In the genomic region with DNA sequence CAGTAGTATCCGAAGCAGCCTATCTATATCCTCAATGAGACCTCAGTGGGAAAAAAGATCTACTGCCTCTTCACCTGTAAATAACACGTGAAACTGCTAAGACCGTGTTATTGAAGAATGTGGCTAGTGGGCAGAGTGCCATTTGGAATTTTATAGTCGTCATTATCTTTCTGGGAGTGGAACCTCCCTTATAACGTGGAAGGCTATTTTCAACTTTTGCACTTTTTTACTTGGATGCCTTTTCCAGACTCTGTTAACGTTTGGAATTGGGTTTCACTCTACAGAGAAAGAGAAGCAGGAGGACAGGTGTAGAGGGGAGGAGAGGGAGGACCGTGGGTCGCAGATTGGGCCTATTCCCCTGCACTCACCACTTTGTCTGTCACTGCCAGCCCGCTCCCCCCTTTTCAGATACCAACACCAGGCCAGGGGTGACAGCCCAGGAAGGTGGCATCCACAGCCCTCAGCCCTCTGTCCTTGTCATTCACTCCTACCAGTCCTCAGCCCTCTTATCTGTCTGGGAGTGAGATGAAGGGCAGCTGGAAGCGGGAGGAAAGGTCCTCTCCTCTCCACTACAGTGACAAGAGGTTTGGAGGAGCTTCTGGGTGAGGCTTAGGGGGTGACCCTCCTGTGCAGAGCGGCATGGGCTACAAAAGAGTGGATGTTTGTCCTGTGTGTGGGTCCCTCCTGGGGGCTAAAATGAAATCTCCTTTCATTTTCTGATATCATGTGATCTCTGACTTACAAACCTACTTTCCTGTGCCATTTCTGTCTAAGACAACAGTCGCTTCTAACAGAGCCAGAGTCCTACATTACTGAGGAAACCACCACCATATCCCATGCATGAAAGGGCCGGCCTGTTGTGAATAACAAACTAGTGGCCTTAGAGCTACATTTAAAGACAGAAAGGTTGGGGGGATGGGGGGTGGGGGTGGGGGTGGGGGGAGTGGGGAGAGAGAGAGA, we compare ENCODE assay signal across 9 cellular contexts. TPM values are rescaled to one million over a fixed set of nuclear protein-coding genes. Genes with fewer than 3 reads are reported as not detected.
DNase-seq lines count a peak whose midpoint lies in the region; TF ChIP-seq lines count a peak whose summit lies in the region.
"Had no signal": no experiment of that assay in that cellular context is flagged by ENCODE, and none has a peak within 500 bp of the region (broad histone marks: within the 10 kb centered on the region; RNA-seq: fewer than 3 reads in every experiment).

No MANE protein-coding gene starts in this region.

- H3K27me3 Mint-ChIP-seq in activated naive CD4-positive, alpha-beta T cell treated with anti-CD3 and anti-CD28 coated beads, Interleukin-2, amount 10 ng/mL, durations not matched to agents 7 days and 5 days, result no peaks in the 10 kb centered on the region
- H3K27me3 Mint-ChIP-seq in activated T-helper 1 cell treated with anti-CD3 and anti-CD28 coated beads, Interleukin-12 subunit alpha, Interleukin-12 subunit beta, Interleukin-2, Interleukin-4 antibody, amounts not matched to agents 30 ng/mL and 10 ng/mL and 1 ng/mL, durations not matched to agents 14 hours and 24 hours and 36 hours (ENCODE audit: insufficient read depth), result peaks cover 2% of the 10 kb centered on the region

- TF ChIP-seq EP300 in SK-N-SH (IDR thresholded peaks at IDR 0.05; ENCODE audit: borderline replicate concordance in 1 of 2, low read depth in 1 of 2, low read length in 1 of 2), result no peak

- H3K4me1 Mint-ChIP-seq in activated naive CD4-positive, alpha-beta T cell treated with anti-CD3 and anti-CD28 coated beads, Interleukin-2, amount 10 ng/mL, durations not matched to agents 7 days and 5 days, result peaks cover 24% of the 10 kb centered on the region
- H3K4me1 Mint-ChIP-seq in activated T-helper 1 cell treated with anti-CD3 and anti-CD28 coated beads, Interleukin-12 subunit alpha, Interleukin-12 subunit beta, Interleukin-2, Interleukin-4 antibody, amounts not matched to agents 30 ng/mL and 10 ng/mL and 1 ng/mL, durations not matched to agents 14 hours and 24 hours and 36 hours (ENCODE audit: low read depth), result peaks cover 22% of the 10 kb centered on the region

- H3K4me1 ChIP-seq in hepatocyte (ENCODE audit: insufficient read depth), result peaks cover 6% of the 10 kb centered on the region
- peaks cover 23% of the 10 kb centered on the region for H3K4me1 ChIP-seq in thymus (ENCODE audit: control insufficient read depth, insufficient read depth, low read length)
- no peaks in the 10 kb centered on the region for H3K4me1 ChIP-seq in SK-N-SH (ENCODE audit: control insufficient read depth in 1 of 2, insufficient read depth in 2 of 2, low read depth in 1 of 2, low read length in 1 of 2)

- no peaks in the 10 kb centered on the region for H3K9me3 ChIP-seq in hepatocyte (ENCODE audit: low read depth)
- H3K9me3 ChIP-seq in thymus (ENCODE audit: control insufficient read depth), result no peaks in the 10 kb centered on the region
- H3K9me3 ChIP-seq in SK-N-SH, result no peaks in the 10 kb centered on the region

- WGBS in hepatocyte (ENCODE audit: low lambda C conversion rate, missing lambda C conversion rate), result 70% methylated on average over 13 of the region's 13 CpGs
- 56% methylated on average over 13 of the region's 13 CpGs for WGBS in thymus
- WGBS in SK-N-SH (ENCODE audit: low lambda C conversion rate), result 86% methylated on average over 12 of the region's 13 CpGs

- intact Hi-C loops in activated T-helper 1 cell treated with anti-CD3 and anti-CD28 coated beads, Interleukin-12 subunit alpha, Interleukin-12 subunit beta, Interleukin-2, Interleukin-4 antibody, amounts not matched to agents 30 ng/mL and 10 ng/mL and 1 ng/mL, durations not matched to agents 14 hours and 24 hours and 36 hours (cut with micrococcal nuclease), result no loop called here

- H3K4me3 Mint-ChIP-seq in activated naive CD4-positive, alpha-beta T cell treated with anti-CD3 and anti-CD28 coated beads, Interleukin-2, amount 10 ng/mL, durations not matched to agents 7 days and 5 days, result peak overlapping the region; percentile 0
- no peak overlapping the region for H3K4me3 Mint-ChIP-seq in activated T-helper 1 cell treated with anti-CD3 and anti-CD28 coated beads, Interleukin-12 subunit alpha, Interleukin-12 subunit beta, Interleukin-2, Interleukin-4 antibody, amounts not matched to agents 30 ng/mL and 10 ng/mL and 1 ng/mL, durations not matched to agents 14 hours and 24 hours and 36 hours
- H3K4me3 Mint-ChIP-seq: neural crest cell had no signal

- H2AFZ ChIP-seq in hepatocyte, result no peak overlapping the region
- H2AFZ ChIP-seq in SK-N-SH (ENCODE audit: low read depth), result no peak overlapping the region

- H3K27me3 ChIP-seq in hepatocyte (no peaks in the 10 kb centered on the region), thymus (ENCODE audit: control insufficient read depth, insufficient read depth) (no peaks in the 10 kb centered on the region), SK-N-SH (ENCODE audit: insufficient read depth) (no peaks in the 10 kb centered on the region)

- no peaks in the 10 kb centered on the region for H3K36me3 Mint-ChIP-seq in activated naive CD4-positive, alpha-beta T cell treated with anti-CD3 and anti-CD28 coated beads, Interleukin-2, amount 10 ng/mL, durations not matched to agents 7 days and 5 days
- H3K36me3 Mint-ChIP-seq in activated T-helper 1 cell treated with anti-CD3 and anti-CD28 coated beads, Interleukin-12 subunit alpha, Interleukin-12 subunit beta, Interleukin-2, Interleukin-4 antibody, amounts not matched to agents 30 ng/mL and 10 ng/mL and 1 ng/mL, durations not matched to agents 14 hours and 24 hours and 36 hours (ENCODE audit: low read depth), result peaks cover 2% of the 10 kb centered on the region

- DNase-seq in activated naive CD4-positive, alpha-beta T cell treated with anti-CD3 and anti-CD28 coated beads, Interleukin-2, amount 10 ng/mL, durations not matched to agents 7 days and 5 days, result no peak
- DNase-seq in activated naive CD4-positive, alpha-beta T cell treated with anti-CD3 and anti-CD28 coated beads, Interleukin-2, amount 50 U/mL, for 16 hours, result no peak
- peak; percentile 51 for DNase-seq in NCI-H510A treated with DMSO at 0.1 percent for 48 hours (lab: John Stamatoyannopoulos, UW)
- no peak for DNase-seq in hepatocyte (ENCODE audit: low spot score)
- DNase-seq in DMS 273 (lab: John Stamatoyannopoulos, UW; ENCODE audit: unreplicated experiment), result no peak
- no peak for DNase-seq in SK-N-SH
- DNase-seq in activated T-helper 1 cell treated with anti-CD3 and anti-CD28 coated beads, Interleukin-12 subunit alpha, Interleukin-12 subunit beta, Interleukin-2, Interleukin-4 antibody, amounts not matched to agents 30 ng/mL and 10 ng/mL and 1 ng/mL, durations not matched to agents 14 hours and 24 hours and 36 hours (ENCODE audit: low spot score), result no peak

- H3K27ac Mint-ChIP-seq in activated naive CD4-positive, alpha-beta T cell treated with anti-CD3 and anti-CD28 coated beads, Interleukin-2, amount 10 ng/mL, durations not matched to agents 7 days and 5 days, result peak overlapping the region; percentile 56
- H3K27ac Mint-ChIP-seq in activated T-helper 1 cell treated with anti-CD3 and anti-CD28 coated beads, Interleukin-12 subunit alpha, Interleukin-12 subunit beta, Interleukin-2, Interleukin-4 antibody, amounts not matched to agents 30 ng/mL and 10 ng/mL and 1 ng/mL, durations not matched to agents 14 hours and 24 hours and 36 hours, result no peak overlapping the region

- no peaks in the 10 kb centered on the region for H3K9me3 Mint-ChIP-seq in activated naive CD4-positive, alpha-beta T cell treated with anti-CD3 and anti-CD28 coated beads, Interleukin-2, amount 10 ng/mL, durations not matched to agents 7 days and 5 days
- H3K9me3 Mint-ChIP-seq in activated T-helper 1 cell treated with anti-CD3 and anti-CD28 coated beads, Interleukin-12 subunit alpha, Interleukin-12 subunit beta, Interleukin-2, Interleukin-4 antibody, amounts not matched to agents 30 ng/mL and 10 ng/mL and 1 ng/mL, durations not matched to agents 14 hours and 24 hours and 36 hours, result no peaks in the 10 kb centered on the region
- H3K9me3 Mint-ChIP-seq: neural crest cell had no signal

- H3K27ac ChIP-seq in hepatocyte (peak overlapping the region; percentile 36), thymus (ENCODE audit: low read depth) (peak overlapping the region; percentile 64), SK-N-SH (ENCODE audit: low read depth in 2 of 2, low read length in 1 of 2) (no peak overlapping the region)

- H3K4me2 ChIP-seq in hepatocyte (peak overlapping the region; percentile 56), SK-N-SH (no peak overlapping the region)

- TF ChIP-seq CTCF in hepatocyte (IDR thresholded peaks at IDR 0.05; ENCODE audit: poor library complexity) (no peak), SK-N-SH (IDR thresholded peaks at IDR 0.05) (no peak)

- no peaks in the 10 kb centered on the region for H3F3A ChIP-seq in SK-N-SH (replicated peaks; ENCODE audit: insufficient read depth)

- H3K4me3 ChIP-seq in hepatocyte (no peak overlapping the region), thymus (ENCODE audit: low read length) (no peak overlapping the region), SK-N-SH (ENCODE audit: low read depth in 2 of 2, low read length in 1 of 2) (no peak overlapping the region)

- POLR2A ChIA-PET in SK-N-SH (lab: Yijun Ruan, JAX), result interaction anchor here (0.7 to 0.9 kb wide), 2 partner anchors 24 to 118 kb away, joined by 3 read pairs; partner anchors contain the start of gene CEP68

- H3K36me3 ChIP-seq in hepatocyte (replicated peaks; ENCODE audit: insufficient read depth, low read depth) (no peaks in the 10 kb centered on the region), thymus (ENCODE audit: control insufficient read depth, insufficient read depth) (no peaks in the 10 kb centered on the region), SK-N-SH (replicated peaks in 1 of 2; ENCODE audit: control insufficient read depth in 1 of 2, insufficient read depth in 2 of 2, low read length in 1 of 2) (no peaks in the 10 kb centered on the region)

- H4K20me1 ChIP-seq in hepatocyte (ENCODE audit: insufficient read depth, poor library complexity, severe bottlenecking), result no peaks in the 10 kb centered on the region
- H4K20me1 ChIP-seq in SK-N-SH (ENCODE audit: insufficient read depth), result no peaks in the 10 kb centered on the region

- no peak for TF ChIP-seq RAD21 in SK-N-SH (IDR thresholded peaks at IDR 0.05; ENCODE audit: low read length)

- no peak overlapping the region for H3K9ac ChIP-seq in SK-N-SH

- H3K9me2 ChIP-seq in hepatocyte (replicated peaks; ENCODE audit: insufficient read depth), result no peaks in the 10 kb centered on the region
- H3K9me2 ChIP-seq in SK-N-SH, result no peaks in the 10 kb centered on the region

- CTCF ChIA-PET in activated naive CD4-positive, alpha-beta T cell treated with anti-CD3 and anti-CD28 coated beads, Interleukin-2, amount 10 ng/mL, durations not matched to agents 7 days and 5 days (lab: Charles Lee), result interaction anchor here (0.7 to 4.3 kb wide), 6 partner anchors 8 to 115 kb away, joined by 3 to 60 read pairs (median 4); no protein-coding TSS in a partner anchor
- CTCF ChIA-PET in SK-N-SH (lab: Yijun Ruan, JAX), result interaction anchor here (0.6 to 13.1 kb wide), 8 partner anchors 8 to 1161 kb away, joined by 3 to 130 read pairs (median 4); no protein-coding TSS in a partner anchor

- no peaks in the 10 kb centered on the region for H3K79me2 ChIP-seq in hepatocyte
- no peaks in the 10 kb centered on the region for H3K79me2 ChIP-seq in SK-N-SH (ENCODE audit: insufficient read depth)

RNA-seq across cellular contexts. Expression of gene CEP68, which starts 23.9 kb away (rescaled TPM):
- total RNA-seq in hepatocyte, result 7.6 and 8.2 TPM in 2 replicates
- 9.4 and 9.8 TPM in 2 replicates for polyA plus RNA-seq in hepatocyte
- 13.3 TPM for polyA plus RNA-seq in thymus
- polyA plus RNA-seq in SK-N-SH (2012; rRNA removed), result 6.2 and 7.8 TPM in 2 replicates
- polyA plus RNA-seq in SK-N-SH (2012; cell fraction: cytosol; rRNA removed), result 5.4 and 6.8 TPM in 2 replicates
- polyA plus RNA-seq in SK-N-SH (2012; cell fraction: nucleus; rRNA removed), result 9.0 and 12.6 TPM in 2 replicates
- 4.0 and 5.5 TPM in 2 replicates for total RNA-seq in activated T-helper 1 cell treated with anti-CD3 and anti-CD28 coated beads, Interleukin-12 subunit alpha, Interleukin-12 subunit beta, Interleukin-2, Interleukin-4 antibody, amounts not matched to agents 30 ng/mL and 10 ng/mL and 1 ng/mL, durations not matched to agents 14 hours and 24 hours and 36 hours

RNA-seq across cellular contexts. Expression of gene SLC1A4, which starts 43.1 kb away (rescaled TPM):
- 17.8 and 23.0 TPM in 2 replicates for total RNA-seq in hepatocyte
- 11.8 and 14.2 TPM in 2 replicates for polyA plus RNA-seq in hepatocyte
- polyA plus RNA-seq in thymus, result 4.9 TPM
- polyA plus RNA-seq in SK-N-SH (2012; rRNA removed), result 4.4 and 4.7 TPM in 2 replicates
- 2.8 and 3.3 TPM in 2 replicates for polyA plus RNA-seq in SK-N-SH (2012; cell fraction: cytosol; rRNA removed)
- polyA plus RNA-seq in SK-N-SH (2012; cell fraction: nucleus; rRNA removed), result 4.3 and 6.0 TPM in 2 replicates
- total RNA-seq in activated T-helper 1 cell treated with anti-CD3 and anti-CD28 coated beads, Interleukin-12 subunit alpha, Interleukin-12 subunit beta, Interleukin-2, Interleukin-4 antibody, amounts not matched to agents 30 ng/mL and 10 ng/mL and 1 ng/mL, durations not matched to agents 14 hours and 24 hours and 36 hours, result 14.4 and 15.1 TPM in 2 replicates

Comparison
In these comparisons a context has a peak if more than half of its experiments do, and no peak if none do; other contexts are left out.
1. H3K27ac ChIP-seq: peak in hepatocyte (single experiment) and thymus (single experiment); none in SK-N-SH (0 of 2).